Comparison of ENCODE assay signal across 17 cellular contexts in genomic region chr5:96655506-96655905, GRCh38. TPM values are rescaled to one million over a fixed set of nuclear protein-coding genes. Genes with fewer than 3 reads are reported as not detected.
DNase-seq lines count a peak whose midpoint lies in the region; ATAC-seq, FAIRE-seq and TF ChIP-seq lines count a peak whose summit lies in the region.
"Had no signal": no experiment of that assay in that cellular context is flagged by ENCODE, and none has a peak within 500 bp of the region (broad histone marks: within the 10 kb centered on the region; RNA-seq: fewer than 3 reads in every experiment).

No MANE protein-coding gene starts in this region.

- intact Hi-C loops in IMR-90 (cut with micrococcal nuclease) (no loop called here), transverse colon (cut with DNase I; ENCODE audit: low total_unique reads) (no loop called here)

- DNase-seq in IMR-90: peak; percentile 42
- DNase-seq in astrocyte (ENCODE audit: low read depth): no peak
- peak; percentile 46 for DNase-seq in fibroblast of the aortic adventitia (ENCODE audit: low read depth)
- DNase-seq in hippocampal formation (lab: John Stamatoyannopoulos, UW): no peak
- DNase-seq in transverse colon: no peak
- DNase-seq in stimulated activated CD4-positive, alpha-beta T cell treated with anti-CD3 and anti-CD28 coated beads, Interleukin-2, amount 100 ng/mL, for 48 hours: no peak
- no peak for DNase-seq in SHP77 treated with DMSO at 0.1 percent for 48 hours (lab: John Stamatoyannopoulos, UW)
- DNase-seq: adrenal gland, cerebellar nuclear complex, head of caudate nucleus, NCI-H187, NCI-H446 treated with DMSO at 0.1 percent for 48 hours, retina had no signal

- TF ChIP-seq CTCF in IMR-90 (conservative IDR thresholded peaks at IDR 0.05; ENCODE audit: low read depth, low read length) (no peak), astrocyte (IDR thresholded peaks at IDR 0.05; ENCODE audit: insufficient read depth, low read depth, low read length) (no peak), fibroblast of the aortic adventitia (IDR thresholded peaks at IDR 0.05; ENCODE audit: insufficient read depth, low read length) (no peak), transverse colon (IDR thresholded peaks at IDR 0.05) (no peak)

- no peaks in the 10 kb centered on the region for H3K36me3 ChIP-seq in ACC112 (ENCODE audit: insufficient read depth, low read length)
- H3K36me3 ChIP-seq in IMR-90 (ENCODE audit: control insufficient read depth, insufficient read depth, low read length): no peaks in the 10 kb centered on the region
- H3K36me3 ChIP-seq in astrocyte (ENCODE audit: insufficient read depth, low read length): no peaks in the 10 kb centered on the region
- H3K36me3 ChIP-seq in transverse colon: no peaks in the 10 kb centered on the region
- H3K36me3 ChIP-seq: adrenal gland had no signal

- H3K9me1 ChIP-seq in IMR-90 (ENCODE audit: insufficient read depth, low read length): peaks cover 8% of the 10 kb centered on the region

- POLR2A ChIA-PET in IMR-90 (lab: Charles Lee; ENCODE audit: unreplicated experiment): no interaction called here

- peaks cover 0 to 4% of the 10 kb centered on the region in 2 experiments; a peak in 2 of 4 replicates for H3K79me1 ChIP-seq in IMR-90 (ENCODE audit: low read depth in 1 of 2, low read length in 2 of 2)

- peak; percentile 49 for FAIRE-seq in astrocyte (lab: Jason Lieb, UNC)
- FAIRE-seq: H1 had no signal

- dilution Hi-C loops in IMR-90 (cut with HindIII; ENCODE audit: low sequenced_read_pairs, unreplicated experiment): no loop called here

- H4K5ac ChIP-seq in IMR-90 (ENCODE audit: low read depth, low read length): no peak overlapping the region

- in situ Hi-C loops in IMR-90 (cut with MboI; ENCODE audit: low sequenced_read_pairs) (no loop called here), transverse colon (cut with MboI; ENCODE audit: low pct_ligation_motif_present in 1 of 4, low pct_unique_long_range_greater_than_20kb in 1 of 4, low sequenced_read_pairs in 3 of 4) (no loop called here)

- TF ChIP-seq RAD21 in IMR-90 (IDR thresholded peaks at IDR 0.05; ENCODE audit: low read length): no peak

- no peak overlapping the region for H4K8ac ChIP-seq in IMR-90 (ENCODE audit: low read depth in 2 of 2, low read length in 2 of 2)

- no peak overlapping the region for H3K27ac Mint-ChIP-seq in astrocyte (ENCODE audit: unreplicated experiment)
- H3K27ac Mint-ChIP-seq: activated T-helper 1 cell treated with anti-CD3 and anti-CD28 coated beads, Interleukin-12 subunit alpha, Interleukin-12 subunit beta, Interleukin-2, Interleukin-4 antibody, amounts not matched to agents 30 ng/mL and 10 ng/mL and 1 ng/mL, durations not matched to agents 14 hours and 24 hours and 36 hours; memory B cell had no signal

- peaks cover 2% of the 10 kb centered on the region for H3K9me3 Mint-ChIP-seq in astrocyte (ENCODE audit: unreplicated experiment)
- H3K9me3 Mint-ChIP-seq: activated T-helper 1 cell treated with anti-CD3 and anti-CD28 coated beads, Interleukin-12 subunit alpha, Interleukin-12 subunit beta, Interleukin-2, Interleukin-4 antibody, amounts not matched to agents 30 ng/mL and 10 ng/mL and 1 ng/mL, durations not matched to agents 14 hours and 24 hours and 36 hours; memory B cell had no signal

- H3K9ac ChIP-seq in IMR-90 (ENCODE audit: low read depth, low read length) (no peak overlapping the region), astrocyte (ENCODE audit: low read length) (no peak overlapping the region)

- H3K4me3 Mint-ChIP-seq in astrocyte (ENCODE audit: unreplicated experiment): no peak overlapping the region
- H3K4me3 Mint-ChIP-seq: activated T-helper 1 cell treated with anti-CD3 and anti-CD28 coated beads, Interleukin-12 subunit alpha, Interleukin-12 subunit beta, Interleukin-2, Interleukin-4 antibody, amounts not matched to agents 30 ng/mL and 10 ng/mL and 1 ng/mL, durations not matched to agents 14 hours and 24 hours and 36 hours; memory B cell had no signal

- peak; percentile 25; the same call in 1 of the 2 replicates for ATAC-seq in IMR-90 (ENCODE audit: low read depth)

- H3K27me3 ChIP-seq in ACC112 (ENCODE audit: insufficient read depth, low read length) (no peaks in the 10 kb centered on the region), IMR-90 (ENCODE audit: control insufficient read depth, insufficient read depth, low read length) (no peaks in the 10 kb centered on the region), astrocyte (ENCODE audit: insufficient read depth, low read length) (no peaks in the 10 kb centered on the region), transverse colon (no peaks in the 10 kb centered on the region)
- H3K27me3 ChIP-seq: adrenal gland had no signal

- H2BK15ac ChIP-seq in IMR-90 (ENCODE audit: low read depth, low read length): no peak overlapping the region

- H3K4me3 ChIP-seq in ACC112 (ENCODE audit: low read depth, low read length) (peak overlapping the region; percentile 17; the same call in 1 of the 2 replicates), IMR-90 (ENCODE audit: insufficient read depth, low read depth, low read length) (no peak overlapping the region), astrocyte (ENCODE audit: insufficient read depth, low read depth, low read length) (no peak overlapping the region), fibroblast of the aortic adventitia (ENCODE audit: low read depth, low read length) (no peak overlapping the region), transverse colon (no peak overlapping the region)
- H3K4me3 ChIP-seq: adrenal gland had no signal

- H4K20me1 ChIP-seq in IMR-90 (ENCODE audit: insufficient read depth, low read length) (no peaks in the 10 kb centered on the region), astrocyte (ENCODE audit: insufficient read depth, low read length) (no peaks in the 10 kb centered on the region)

- H3K27me3 Mint-ChIP-seq in astrocyte (ENCODE audit: low read depth, unreplicated experiment): peaks cover 3% of the 10 kb centered on the region

- BruUV-seq in IMR-90 (replicated peaks; lab: Mats Ljungman, UMichigan): no TSS peak

- no peaks in the 10 kb centered on the region for H3K9me3 ChIP-seq in IMR-90 (ENCODE audit: control insufficient read depth, insufficient read depth, low read length)
- no peaks in the 10 kb centered on the region for H3K9me3 ChIP-seq in astrocyte (ENCODE audit: insufficient read depth, low read depth, low read length)
- no peaks in the 10 kb centered on the region for H3K9me3 ChIP-seq in transverse colon
- H3K9me3 ChIP-seq: adrenal gland had no signal

- H3K4me1 Mint-ChIP-seq in astrocyte (ENCODE audit: low read depth, unreplicated experiment): peaks cover 44% of the 10 kb centered on the region

- no peak overlapping the region for H2AK9ac ChIP-seq in IMR-90 (replicated peaks; ENCODE audit: low read depth, low read length, poor library complexity)

- CTCF ChIA-PET in IMR-90 (lab: Yijun Ruan, JAX): interaction anchor here (0.6 kb wide), 1 partner anchor 223 kb away, joined by 3 read pairs; no protein-coding TSS in a partner anchor

- H3K27ac ChIP-seq in ACC112 (ENCODE audit: low read depth, low read length) (peak overlapping the region; percentile 66), IMR-90 (ENCODE audit: insufficient read depth, low read length) (no peak overlapping the region), astrocyte (ENCODE audit: low read depth, low read length) (no peak overlapping the region), transverse colon (peak overlapping the region in 1 of 4 donors; percentile 100)
- H3K27ac ChIP-seq: adrenal gland had no signal

- no peak overlapping the region for H3K14ac ChIP-seq in IMR-90 (replicated peaks; ENCODE audit: low read depth, low read length)

- no peak overlapping the region for H3K18ac ChIP-seq in IMR-90 (ENCODE audit: low read depth, low read length)

- H4K91ac ChIP-seq in IMR-90 (ENCODE audit: insufficient read depth, low read depth, low read length): no peak overlapping the region

- WGBS in IMR-90 (ENCODE audit: extremely low coverage in 2 of 2, insufficient read length in 1 of 2), 2 experiments: no CpG with 5 or more reads among the region's 1 CpG
- 63 to 73% methylated on average over 1 of the region's 1 CpG for WGBS in transverse colon (ENCODE audit: low coverage in 1 of 2), 2 donors

- no peak overlapping the region for H3K56ac ChIP-seq in IMR-90 (ENCODE audit: extremely low read depth, insufficient read depth, low read length)

- H2BK5ac ChIP-seq in IMR-90 (ENCODE audit: low read depth, low read length, poor library complexity, severe bottlenecking): no peak overlapping the region

- no peak overlapping the region for H2AFZ ChIP-seq in ACC112 (ENCODE audit: low read length, unreplicated experiment)
- no peak overlapping the region for H2AFZ ChIP-seq in IMR-90 (replicated peaks; ENCODE audit: low read length, poor library complexity)
- no peak overlapping the region for H2AFZ ChIP-seq in astrocyte (ENCODE audit: low read depth, low read length)

- H3K23ac ChIP-seq in IMR-90 (ENCODE audit: low read depth, low read length): peak overlapping the region; percentile 12; the same call in 1 of the 2 replicates

- no peaks in the 10 kb centered on the region for H3K36me3 Mint-ChIP-seq in astrocyte (ENCODE audit: low read depth, unreplicated experiment)
- H3K36me3 Mint-ChIP-seq: memory B cell had no signal

- H3K4me1 ChIP-seq in ACC112 (ENCODE audit: control insufficient read depth, insufficient read depth, low read length, unreplicated experiment) (peaks cover 54% of the 10 kb centered on the region), IMR-90 (ENCODE audit: control insufficient read depth, insufficient read depth, low read length) (peaks cover 12% of the 10 kb centered on the region), astrocyte (ENCODE audit: insufficient read depth, low read length) (peaks cover 37% of the 10 kb centered on the region), transverse colon (peaks cover under 1 to 55% (median 21%) of the 10 kb centered on the region in 4 donors)

- H2BK120ac ChIP-seq in IMR-90 (ENCODE audit: low read depth, low read length): no peak overlapping the region

- no peak overlapping the region for H3K4ac ChIP-seq in IMR-90 (ENCODE audit: low read depth, low read length)

- TF ChIP-seq EP300 in transverse colon (IDR thresholded peaks at IDR 0.05; ENCODE audit: low read depth): no peak

- H3K4me2 ChIP-seq in IMR-90 (ENCODE audit: low read depth, low read length) (no peak overlapping the region), astrocyte (ENCODE audit: low read length) (peak overlapping the region; percentile 6)

- H2BK20ac ChIP-seq in IMR-90 (ENCODE audit: low read depth, low read length): no peak overlapping the region

- H2AK5ac ChIP-seq in IMR-90 (ENCODE audit: low read depth, low read length): no peak overlapping the region

- H3K79me2 ChIP-seq in ACC112 (ENCODE audit: control insufficient read depth, insufficient read depth, low read length, unreplicated experiment): no peaks in the 10 kb centered on the region
- H3K79me2 ChIP-seq in astrocyte (ENCODE audit: insufficient read depth, low read length): no peaks in the 10 kb centered on the region

- no peak for TF ChIP-seq POLR2A in IMR-90 (IDR thresholded peaks at IDR 0.05; ENCODE audit: low read depth, low read length)
- TF ChIP-seq POLR2A in transverse colon (IDR thresholded peaks at IDR 0.05): no peak

RNA-seq across cellular contexts. Expression of gene CAST, which starts 6.7 kb away (rescaled TPM):
- total RNA-seq in IMR-90 (2012; rRNA removed) (128 and 183 TPM in 2 replicates), astrocyte (268 and 287 TPM in 2 replicates), fibroblast of the aortic adventitia (ENCODE audit: low replicate concordance) (388 and 398 TPM in 2 replicates), transverse colon (100 to 1,000 TPM; 237 to 556 (median 335) TPM)
- polyA plus RNA-seq in IMR-90 (2012; rRNA removed): 81.9 and 91.3 TPM in 2 replicates
- 31.1 and 42.0 TPM in 2 replicates for polyA plus RNA-seq in IMR-90 (2012; cell fraction: cytosol; rRNA removed)
- polyA plus RNA-seq in IMR-90 (2012; cell fraction: nucleus; rRNA removed; ENCODE audit: low replicate concordance): 19.8 and 93.2 TPM in 2 replicates

Comparison
In these comparisons a context has a peak if more than half of its experiments do, and no peak if none do; other contexts are left out.
1. DNase-seq: peak in IMR-90 (single experiment) and fibroblast of the aortic adventitia (single experiment); none in astrocyte (single experiment), hippocampal formation (0 of 2), transverse colon (single experiment), stimulated activated CD4-positive, alpha-beta T cell treated with anti-CD3 and anti-CD28 coated beads, Interleukin-2, amount 100 ng/mL, for 48 hours (0 of 2) and SHP77 treated with DMSO at 0.1 percent for 48 hours (single experiment).